3 cellular contexts compared by ENCODE assay signal in the genomic region with DNA sequence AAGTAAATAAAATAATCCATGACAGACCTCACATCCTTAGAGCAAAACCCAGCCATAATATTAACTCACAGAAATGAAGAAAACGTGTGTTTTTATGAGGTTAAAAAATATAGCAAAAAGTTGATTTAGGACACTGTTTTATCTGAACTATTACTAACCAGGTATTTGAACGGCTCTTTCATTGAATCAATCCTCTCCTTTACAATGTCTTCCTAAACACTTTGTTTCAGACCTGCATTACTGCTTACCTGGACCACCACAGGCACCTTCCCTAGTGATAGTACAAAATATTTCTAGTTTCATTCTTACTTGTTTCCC.
TF ChIP-seq lines count a peak whose summit lies in the region.

No MANE protein-coding gene starts in this region.

TF ChIP-seq in HEK293, 187 proteins besides CTCF, POLR2A, EP300 and RAD21:
- TF ChIP-seq, protein P1, sequence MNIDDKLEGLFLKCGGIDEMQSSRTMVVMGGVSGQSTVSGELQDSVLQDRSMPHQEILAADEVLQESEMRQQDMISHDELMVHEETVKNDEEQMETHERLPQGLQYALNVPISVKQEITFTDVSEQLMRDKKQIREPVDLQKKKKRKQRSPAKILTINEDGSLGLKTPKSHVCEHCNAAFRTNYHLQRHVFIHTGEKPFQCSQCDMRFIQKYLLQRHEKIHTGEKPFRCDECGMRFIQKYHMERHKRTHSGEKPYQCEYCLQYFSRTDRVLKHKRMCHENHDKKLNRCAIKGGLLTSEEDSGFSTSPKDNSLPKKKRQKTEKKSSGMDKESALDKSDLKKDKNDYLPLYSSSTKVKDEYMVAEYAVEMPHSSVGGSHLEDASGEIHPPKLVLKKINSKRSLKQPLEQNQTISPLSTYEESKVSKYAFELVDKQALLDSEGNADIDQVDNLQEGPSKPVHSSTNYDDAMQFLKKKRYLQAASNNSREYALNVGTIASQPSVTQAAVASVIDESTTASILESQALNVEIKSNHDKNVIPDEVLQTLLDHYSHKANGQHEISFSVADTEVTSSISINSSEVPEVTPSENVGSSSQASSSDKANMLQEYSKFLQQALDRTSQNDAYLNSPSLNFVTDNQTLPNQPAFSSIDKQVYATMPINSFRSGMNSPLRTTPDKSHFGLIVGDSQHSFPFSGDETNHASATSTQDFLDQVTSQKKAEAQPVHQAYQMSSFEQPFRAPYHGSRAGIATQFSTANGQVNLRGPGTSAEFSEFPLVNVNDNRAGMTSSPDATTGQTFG (tag by site-specific recombination; IDR thresholded peaks at IDR 0.05; ENCODE audit: borderline replicate concordance), result no peak
- peak; percentile 77; the same call in 1 of the 2 replicates for TF ChIP-seq ZNF664 (tag by site-specific recombination; IDR thresholded peaks at IDR 0.05)
- TF ChIP-seq, protein P2, sequence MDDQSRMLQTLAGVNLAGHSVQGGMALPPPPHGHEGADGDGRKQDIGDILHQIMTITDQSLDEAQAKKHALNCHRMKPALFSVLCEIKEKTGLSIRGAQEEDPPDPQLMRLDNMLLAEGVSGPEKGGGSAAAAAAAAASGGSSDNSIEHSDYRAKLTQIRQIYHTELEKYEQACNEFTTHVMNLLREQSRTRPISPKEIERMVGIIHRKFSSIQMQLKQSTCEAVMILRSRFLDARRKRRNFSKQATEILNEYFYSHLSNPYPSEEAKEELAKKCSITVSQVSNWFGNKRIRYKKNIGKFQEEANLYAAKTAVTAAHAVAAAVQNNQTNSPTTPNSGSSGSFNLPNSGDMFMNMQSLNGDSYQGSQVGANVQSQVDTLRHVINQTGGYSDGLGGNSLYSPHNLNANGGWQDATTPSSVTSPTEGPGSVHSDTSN (CRISPR knock-in tag; IDR thresholded peaks at IDR 0.05), result no peak

TF ChIP-seq in K562, 482 proteins besides CTCF, POLR2A, EP300 and RAD21 (continued from another document and continues in another):
- TF ChIP-seq TEAD1 (CRISPR knock-in tag; IDR thresholded peaks at IDR 0.05) (no peak), STAT5A (IDR thresholded peaks at IDR 0.05; ENCODE audit: borderline replicate concordance, low read length) (no peak), NFXL1 (CRISPR knock-in tag; IDR thresholded peaks at IDR 0.05) (peak; percentile 11; the same call in 1 of the 2 replicates), GTF2E2 (tag; IDR thresholded peaks at IDR 0.05) (peak; percentile 82; the same call in 1 of the 2 replicates), SP1 (CRISPR knock-in tag; IDR thresholded peaks at IDR 0.05) (no peak), GABPA (tag; conservative IDR thresholded peaks at IDR 0.05; ENCODE audit: low read depth) (no peak), TAL1 (IDR thresholded peaks at IDR 0.05) (no peak), MCM3 (IDR thresholded peaks at IDR 0.05) (no peak), HMGN3 (IDR thresholded peaks at IDR 0.05; ENCODE audit: borderline replicate concordance, extremely low read depth, insufficient read length, low read depth, low read length) (no peak), ESRRA (IDR thresholded peaks at IDR 0.05; ENCODE audit: borderline replicate concordance, low read depth) (no peak)
- TF ChIP-seq, protein P3, sequence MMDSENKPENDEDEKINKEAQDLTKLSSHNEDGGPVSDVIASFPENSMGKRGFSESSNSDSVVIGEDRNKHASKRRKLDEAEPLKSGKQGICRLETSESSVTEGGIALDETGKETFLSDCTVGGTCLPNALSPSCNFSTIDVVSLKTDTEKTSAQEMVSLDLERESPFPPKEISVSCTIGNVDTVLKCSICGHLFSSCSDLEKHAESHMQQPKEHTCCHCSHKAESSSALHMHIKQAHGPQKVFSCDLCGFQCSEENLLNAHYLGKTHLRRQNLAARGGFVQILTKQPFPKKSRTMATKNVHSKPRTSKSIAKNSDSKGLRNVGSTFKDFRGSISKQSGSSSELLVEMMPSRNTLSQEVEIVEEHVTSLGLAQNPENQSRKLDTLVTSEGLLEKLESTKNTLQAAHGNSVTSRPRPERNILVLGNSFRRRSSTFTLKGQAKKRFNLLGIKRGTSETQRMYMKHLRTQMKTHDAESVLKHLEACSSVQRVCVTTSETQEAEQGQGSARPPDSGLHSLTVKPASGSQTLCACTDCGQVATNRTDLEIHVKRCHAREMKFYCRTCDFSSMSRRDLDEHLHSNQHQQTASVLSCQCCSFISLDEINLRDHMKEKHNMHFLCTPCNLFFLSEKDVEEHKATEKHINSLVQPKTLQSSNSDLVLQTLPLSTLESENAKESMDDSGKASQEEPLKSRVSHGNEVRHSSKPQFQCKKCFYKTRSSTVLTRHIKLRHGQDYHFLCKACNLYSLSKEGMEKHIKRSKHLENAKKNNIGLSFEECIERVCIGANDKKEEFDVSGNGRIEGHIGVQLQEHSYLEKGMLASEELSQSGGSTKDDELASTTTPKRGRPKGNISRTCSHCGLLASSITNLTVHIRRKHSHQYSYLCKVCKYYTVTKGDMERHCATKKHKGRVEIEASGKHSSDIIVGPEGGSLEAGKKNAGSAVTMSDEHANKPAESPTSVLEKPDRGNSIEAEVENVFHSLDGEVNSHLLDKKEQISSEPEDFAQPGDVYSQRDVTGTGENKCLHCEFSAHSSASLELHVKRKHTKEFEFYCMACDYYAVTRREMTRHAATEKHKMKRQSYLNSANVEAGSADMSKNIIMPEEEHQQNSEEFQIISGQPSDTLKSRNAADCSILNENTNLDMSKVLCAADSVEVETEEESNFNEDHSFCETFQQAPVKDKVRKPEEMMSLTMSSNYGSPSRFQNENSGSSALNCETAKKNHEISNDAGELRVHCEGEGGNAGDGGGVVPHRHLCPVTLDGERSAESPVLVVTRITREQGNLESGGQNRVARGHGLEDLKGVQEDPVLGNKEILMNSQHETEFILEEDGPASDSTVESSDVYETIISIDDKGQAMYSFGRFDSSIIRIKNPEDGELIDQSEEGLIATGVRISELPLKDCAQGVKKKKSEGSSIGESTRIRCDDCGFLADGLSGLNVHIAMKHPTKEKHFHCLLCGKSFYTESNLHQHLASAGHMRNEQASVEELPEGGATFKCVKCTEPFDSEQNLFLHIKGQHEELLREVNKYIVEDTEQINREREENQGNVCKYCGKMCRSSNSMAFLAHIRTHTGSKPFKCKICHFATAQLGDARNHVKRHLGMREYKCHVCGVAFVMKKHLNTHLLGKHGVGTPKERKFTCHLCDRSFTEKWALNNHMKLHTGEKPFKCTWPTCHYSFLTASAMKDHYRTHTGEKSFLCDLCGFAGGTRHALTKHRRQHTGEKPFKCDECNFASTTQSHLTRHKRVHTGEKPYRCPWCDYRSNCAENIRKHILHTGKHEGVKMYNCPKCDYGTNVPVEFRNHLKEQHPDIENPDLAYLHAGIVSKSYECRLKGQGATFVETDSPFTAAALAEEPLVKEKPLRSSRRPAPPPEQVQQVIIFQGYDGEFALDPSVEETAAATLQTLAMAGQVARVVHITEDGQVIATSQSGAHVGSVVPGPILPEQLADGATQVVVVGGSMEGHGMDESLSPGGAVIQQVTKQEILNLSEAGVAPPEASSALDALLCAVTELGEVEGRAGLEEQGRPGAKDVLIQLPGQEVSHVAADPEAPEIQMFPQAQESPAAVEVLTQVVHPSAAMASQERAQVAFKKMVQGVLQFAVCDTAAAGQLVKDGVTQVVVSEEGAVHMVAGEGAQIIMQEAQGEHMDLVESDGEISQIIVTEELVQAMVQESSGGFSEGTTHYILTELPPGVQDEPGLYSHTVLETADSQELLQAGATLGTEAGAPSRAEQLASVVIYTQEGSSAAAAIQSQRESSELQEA (IDR thresholded peaks at IDR 0.05; ENCODE audit: low read depth), result no peak

TF ChIP-seq in liver, 16 proteins besides CTCF, POLR2A, EP300 and RAD21 (continued from another document):
- TF ChIP-seq, protein P4, sequence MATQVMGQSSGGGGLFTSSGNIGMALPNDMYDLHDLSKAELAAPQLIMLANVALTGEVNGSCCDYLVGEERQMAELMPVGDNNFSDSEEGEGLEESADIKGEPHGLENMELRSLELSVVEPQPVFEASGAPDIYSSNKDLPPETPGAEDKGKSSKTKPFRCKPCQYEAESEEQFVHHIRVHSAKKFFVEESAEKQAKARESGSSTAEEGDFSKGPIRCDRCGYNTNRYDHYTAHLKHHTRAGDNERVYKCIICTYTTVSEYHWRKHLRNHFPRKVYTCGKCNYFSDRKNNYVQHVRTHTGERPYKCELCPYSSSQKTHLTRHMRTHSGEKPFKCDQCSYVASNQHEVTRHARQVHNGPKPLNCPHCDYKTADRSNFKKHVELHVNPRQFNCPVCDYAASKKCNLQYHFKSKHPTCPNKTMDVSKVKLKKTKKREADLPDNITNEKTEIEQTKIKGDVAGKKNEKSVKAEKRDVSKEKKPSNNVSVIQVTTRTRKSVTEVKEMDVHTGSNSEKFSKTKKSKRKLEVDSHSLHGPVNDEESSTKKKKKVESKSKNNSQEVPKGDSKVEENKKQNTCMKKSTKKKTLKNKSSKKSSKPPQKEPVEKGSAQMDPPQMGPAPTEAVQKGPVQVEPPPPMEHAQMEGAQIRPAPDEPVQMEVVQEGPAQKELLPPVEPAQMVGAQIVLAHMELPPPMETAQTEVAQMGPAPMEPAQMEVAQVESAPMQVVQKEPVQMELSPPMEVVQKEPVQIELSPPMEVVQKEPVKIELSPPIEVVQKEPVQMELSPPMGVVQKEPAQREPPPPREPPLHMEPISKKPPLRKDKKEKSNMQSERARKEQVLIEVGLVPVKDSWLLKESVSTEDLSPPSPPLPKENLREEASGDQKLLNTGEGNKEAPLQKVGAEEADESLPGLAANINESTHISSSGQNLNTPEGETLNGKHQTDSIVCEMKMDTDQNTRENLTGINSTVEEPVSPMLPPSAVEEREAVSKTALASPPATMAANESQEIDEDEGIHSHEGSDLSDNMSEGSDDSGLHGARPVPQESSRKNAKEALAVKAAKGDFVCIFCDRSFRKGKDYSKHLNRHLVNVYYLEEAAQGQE (IDR thresholded peaks at IDR 0.05), result no peak
- TF ChIP-seq FOXA2 (IDR thresholded peaks at IDR 0.05) (no peak), HNF4G (IDR thresholded peaks at IDR 0.05) (no peak), NR2F2 (IDR thresholded peaks at IDR 0.05) (no peak)
- TF ChIP-seq, protein P5, sequence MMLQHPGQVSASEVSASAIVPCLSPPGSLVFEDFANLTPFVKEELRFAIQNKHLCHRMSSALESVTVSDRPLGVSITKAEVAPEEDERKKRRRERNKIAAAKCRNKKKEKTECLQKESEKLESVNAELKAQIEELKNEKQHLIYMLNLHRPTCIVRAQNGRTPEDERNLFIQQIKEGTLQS (IDR thresholded peaks at IDR 0.05), result no peak
